ENCODE assay signal across 1 cellular context in genomic region chr18:321839-322467, GRCh38.
TF ChIP-seq lines count a peak whose summit lies in the region.

No MANE protein-coding gene starts in this region.

TF ChIP-seq in K562, 482 proteins besides CTCF, POLR2A, EP300 and RAD21:
- TF ChIP-seq CBX2 (IDR thresholded peaks at IDR 0.05; ENCODE audit: insufficient read depth, low read length, poor library complexity, severe bottlenecking) (peak; percentile 54), CUX1 (CRISPR knock-in tag; IDR thresholded peaks at IDR 0.05) (no peak)
